Comparison of ENCODE assay signal across 12 cellular contexts in genomic region chr3:183180105-183180763, GRCh38. TPM values are rescaled to one million over a fixed set of nuclear protein-coding genes. Genes with fewer than 3 reads are reported as not detected.
DNase-seq lines count a peak whose midpoint lies in the region; ATAC-seq, FAIRE-seq and TF ChIP-seq lines count a peak whose summit lies in the region.
"Had no signal": no experiment of that assay in that cellular context is flagged by ENCODE, and none has a peak within 500 bp of the region (broad histone marks: within the 10 kb centered on the region; RNA-seq: fewer than 3 reads in every experiment).

No MANE protein-coding gene starts in this region.

- DNase-seq in activated CD8-positive, alpha-beta T cell treated with anti-CD3 and anti-CD28 coated beads, Interleukin-2, amount 10 ng/mL, durations not matched to agents 7 days and 5 days = peak; percentile 17
- no peak for DNase-seq in activated CD8-positive, alpha-beta T cell treated with anti-CD3 and anti-CD28 coated beads for 36 hours
- no peak for DNase-seq in activated T-helper 1 cell treated with anti-CD3 and anti-CD28 coated beads, Interleukin-12 subunit alpha, Interleukin-12 subunit beta, Interleukin-2, Interleukin-4 antibody, amounts not matched to agents 30 ng/mL and 10 ng/mL and 1 ng/mL, durations not matched to agents 14 hours and 24 hours and 36 hours (ENCODE audit: low spot score)
- peak; percentile 19 for DNase-seq in hippocampal formation (lab: John Stamatoyannopoulos, UW)
- no peak for DNase-seq in skeletal muscle cell (ENCODE audit: low read depth)
- no peak for DNase-seq in GM12891 (ENCODE audit: insufficient read length, low spot score)
- DNase-seq: activated CD4-positive, alpha-beta T cell treated with anti-CD3 and anti-CD28 coated beads for 4 hours; mammary epithelial cell had no signal

- ATAC-seq in activated CD8-positive, alpha-beta T cell treated with anti-CD3 and anti-CD28 coated beads, Interleukin-2, amount 10 ng/mL, durations not matched to agents 7 days and 5 days = no peak
- no peak for ATAC-seq in activated CD8-positive, alpha-beta T cell treated with anti-CD3 and anti-CD28 coated beads for 36 hours
- ATAC-seq in GM21423 (IDR thresholded peaks at IDR 0.05; ENCODE audit: unreplicated experiment) = no peak
- no peak for ATAC-seq in HG02970 (IDR thresholded peaks at IDR 0.05; ENCODE audit: low FRiP score, unreplicated experiment)

- TF ChIP-seq CTCF in activated CD8-positive, alpha-beta T cell treated with anti-CD3 and anti-CD28 coated beads for 36 hours (IDR thresholded peaks at IDR 0.05) = no peak

- POLR2A ChIA-PET in activated CD8-positive, alpha-beta T cell treated with anti-CD3 and anti-CD28 coated beads, Interleukin-2, amount 10 ng/mL, durations not matched to agents 7 days and 5 days (lab: Charles Lee) = no interaction called here
- POLR2A ChIA-PET in activated CD8-positive, alpha-beta T cell treated with anti-CD3 and anti-CD28 coated beads for 36 hours (lab: Charles Lee) = no interaction called here

- H3K9me3 Mint-ChIP-seq in activated CD8-positive, alpha-beta T cell treated with anti-CD3 and anti-CD28 coated beads, Interleukin-2, amount 10 ng/mL, durations not matched to agents 7 days and 5 days (ENCODE audit: insufficient read depth) = no peaks in the 10 kb centered on the region
- H3K9me3 Mint-ChIP-seq in activated CD8-positive, alpha-beta T cell treated with anti-CD3 and anti-CD28 coated beads for 36 hours = no peaks in the 10 kb centered on the region
- H3K9me3 Mint-ChIP-seq in activated T-helper 1 cell treated with anti-CD3 and anti-CD28 coated beads, Interleukin-12 subunit alpha, Interleukin-12 subunit beta, Interleukin-2, Interleukin-4 antibody, amounts not matched to agents 30 ng/mL and 10 ng/mL and 1 ng/mL, durations not matched to agents 14 hours and 24 hours and 36 hours = no peaks in the 10 kb centered on the region

- H3K4me3 ChIP-seq in skeletal muscle cell (ENCODE audit: low read depth, low read length) = peak overlapping the region; percentile 64

- FAIRE-seq in GM12891 (lab: Jason Lieb, UNC) = no peak
- FAIRE-seq: G401.6, H54 had no signal

- CTCF ChIA-PET in activated CD8-positive, alpha-beta T cell treated with anti-CD3 and anti-CD28 coated beads, Interleukin-2, amount 10 ng/mL, durations not matched to agents 7 days and 5 days (lab: Charles Lee) = interaction anchor here (1.4 to 2.5 kb wide), 3 partner anchors 57 to 77 kb away, joined by 3 to 14 read pairs (median 3); no protein-coding TSS in a partner anchor
- CTCF ChIA-PET in activated CD8-positive, alpha-beta T cell treated with anti-CD3 and anti-CD28 coated beads for 36 hours (lab: Charles Lee) = interaction anchor here (1.0 to 2.2 kb wide), 5 partner anchors 57 to 248 kb away, joined by 3 to 17 read pairs (median 6); partner anchors contain the start of gene MCF2L2

- TF ChIP-seq POLR2A in GM12891 (IDR thresholded peaks at IDR 0.05; ENCODE audit: low read depth, low read length) = no peak

- H3K27ac Mint-ChIP-seq in activated CD8-positive, alpha-beta T cell treated with anti-CD3 and anti-CD28 coated beads, Interleukin-2, amount 10 ng/mL, durations not matched to agents 7 days and 5 days = no peak overlapping the region
- H3K27ac Mint-ChIP-seq in activated CD8-positive, alpha-beta T cell treated with anti-CD3 and anti-CD28 coated beads for 36 hours = no peak overlapping the region
- H3K27ac Mint-ChIP-seq in activated T-helper 1 cell treated with anti-CD3 and anti-CD28 coated beads, Interleukin-12 subunit alpha, Interleukin-12 subunit beta, Interleukin-2, Interleukin-4 antibody, amounts not matched to agents 30 ng/mL and 10 ng/mL and 1 ng/mL, durations not matched to agents 14 hours and 24 hours and 36 hours = no peak overlapping the region

- peaks cover 17% of the 10 kb centered on the region for H3K4me1 Mint-ChIP-seq in activated CD8-positive, alpha-beta T cell treated with anti-CD3 and anti-CD28 coated beads, Interleukin-2, amount 10 ng/mL, durations not matched to agents 7 days and 5 days (ENCODE audit: low read depth)
- H3K4me1 Mint-ChIP-seq in activated CD8-positive, alpha-beta T cell treated with anti-CD3 and anti-CD28 coated beads for 36 hours (ENCODE audit: low read depth) = peaks cover 15% of the 10 kb centered on the region
- H3K4me1 Mint-ChIP-seq in activated T-helper 1 cell treated with anti-CD3 and anti-CD28 coated beads, Interleukin-12 subunit alpha, Interleukin-12 subunit beta, Interleukin-2, Interleukin-4 antibody, amounts not matched to agents 30 ng/mL and 10 ng/mL and 1 ng/mL, durations not matched to agents 14 hours and 24 hours and 36 hours (ENCODE audit: low read depth) = peaks cover 17% of the 10 kb centered on the region

- intact Hi-C loops in activated CD8-positive, alpha-beta T cell treated with anti-CD3 and anti-CD28 coated beads for 36 hours (cut with micrococcal nuclease) = loop anchor here (5.0 kb wide), 1 partner anchor 58 kb away; no protein-coding TSS in a partner anchor
- intact Hi-C loops in activated T-helper 1 cell treated with anti-CD3 and anti-CD28 coated beads, Interleukin-12 subunit alpha, Interleukin-12 subunit beta, Interleukin-2, Interleukin-4 antibody, amounts not matched to agents 30 ng/mL and 10 ng/mL and 1 ng/mL, durations not matched to agents 14 hours and 24 hours and 36 hours (cut with micrococcal nuclease) = no loop called here

- no peak overlapping the region for H3K4me3 Mint-ChIP-seq in activated CD8-positive, alpha-beta T cell treated with anti-CD3 and anti-CD28 coated beads, Interleukin-2, amount 10 ng/mL, durations not matched to agents 7 days and 5 days
- no peak overlapping the region for H3K4me3 Mint-ChIP-seq in activated CD8-positive, alpha-beta T cell treated with anti-CD3 and anti-CD28 coated beads for 36 hours
- H3K4me3 Mint-ChIP-seq in activated T-helper 1 cell treated with anti-CD3 and anti-CD28 coated beads, Interleukin-12 subunit alpha, Interleukin-12 subunit beta, Interleukin-2, Interleukin-4 antibody, amounts not matched to agents 30 ng/mL and 10 ng/mL and 1 ng/mL, durations not matched to agents 14 hours and 24 hours and 36 hours = peak overlapping the region; percentile 57

- H3K36me3 Mint-ChIP-seq in activated CD8-positive, alpha-beta T cell treated with anti-CD3 and anti-CD28 coated beads, Interleukin-2, amount 10 ng/mL, durations not matched to agents 7 days and 5 days (ENCODE audit: low read depth) = no peaks in the 10 kb centered on the region
- no peaks in the 10 kb centered on the region for H3K36me3 Mint-ChIP-seq in activated CD8-positive, alpha-beta T cell treated with anti-CD3 and anti-CD28 coated beads for 36 hours (ENCODE audit: low read depth)
- no peaks in the 10 kb centered on the region for H3K36me3 Mint-ChIP-seq in activated T-helper 1 cell treated with anti-CD3 and anti-CD28 coated beads, Interleukin-12 subunit alpha, Interleukin-12 subunit beta, Interleukin-2, Interleukin-4 antibody, amounts not matched to agents 30 ng/mL and 10 ng/mL and 1 ng/mL, durations not matched to agents 14 hours and 24 hours and 36 hours (ENCODE audit: low read depth)

- peaks cover 31% of the 10 kb centered on the region for H3K27me3 Mint-ChIP-seq in activated CD8-positive, alpha-beta T cell treated with anti-CD3 and anti-CD28 coated beads, Interleukin-2, amount 10 ng/mL, durations not matched to agents 7 days and 5 days (ENCODE audit: low read depth)
- H3K27me3 Mint-ChIP-seq in activated CD8-positive, alpha-beta T cell treated with anti-CD3 and anti-CD28 coated beads for 36 hours = peaks cover 24% of the 10 kb centered on the region
- peaks cover 36% of the 10 kb centered on the region for H3K27me3 Mint-ChIP-seq in activated T-helper 1 cell treated with anti-CD3 and anti-CD28 coated beads, Interleukin-12 subunit alpha, Interleukin-12 subunit beta, Interleukin-2, Interleukin-4 antibody, amounts not matched to agents 30 ng/mL and 10 ng/mL and 1 ng/mL, durations not matched to agents 14 hours and 24 hours and 36 hours (ENCODE audit: insufficient read depth)

TF ChIP-seq in GM12891, 5 proteins besides CTCF, POLR2A, EP300 and RAD21:
- TF ChIP-seq SPI1 (IDR thresholded peaks at IDR 0.05; ENCODE audit: low read depth, low read length) (no peak), TAF1 (IDR thresholded peaks at IDR 0.05; ENCODE audit: low read depth, low read length) (no peak), PAX5 (IDR thresholded peaks at IDR 0.05; ENCODE audit: insufficient read depth, low read length, severe bottlenecking) (no peak), POU2F2 (IDR thresholded peaks at IDR 0.05; ENCODE audit: low read depth, low read length) (no peak), POLR2AphosphoS5 (IDR thresholded peaks at IDR 0.05; ENCODE audit: low read depth, low read length) (no peak)
TF ChIP-seq in GM12891: peak in this region for 0.

RNA-seq across cellular contexts. Expression of gene LAMP3, which starts 17.7 kb away (rescaled TPM):
- total RNA-seq in activated CD8-positive, alpha-beta T cell treated with anti-CD3 and anti-CD28 coated beads, Interleukin-2, amount 10 ng/mL, durations not matched to agents 7 days and 5 days = 10 to 100 TPM; 14.3 to 15.2 TPM
- 1 to 10 TPM; 8.5 to 9.0 TPM for total RNA-seq in activated CD8-positive, alpha-beta T cell treated with anti-CD3 and anti-CD28 coated beads for 36 hours
- total RNA-seq in activated T-helper 1 cell treated with anti-CD3 and anti-CD28 coated beads, Interleukin-12 subunit alpha, Interleukin-12 subunit beta, Interleukin-2, Interleukin-4 antibody, amounts not matched to agents 30 ng/mL and 10 ng/mL and 1 ng/mL, durations not matched to agents 14 hours and 24 hours and 36 hours = 3.1 and 4.4 TPM in 2 replicates
- polyA plus RNA-seq in GM12891 (2012; ENCODE audit: low read depth, missing spikeins) = 57.1 TPM

Comparison
In these comparisons a context has a peak if more than half of its experiments do, and no peak if none do; other contexts are left out.
1. DNase-seq: peak in activated CD8-positive, alpha-beta T cell treated with anti-CD3 and anti-CD28 coated beads, Interleukin-2, amount 10 ng/mL, durations not matched to agents 7 days and 5 days (single experiment) and hippocampal formation (2 of 2); none in activated CD8-positive, alpha-beta T cell treated with anti-CD3 and anti-CD28 coated beads for 36 hours (single experiment), activated T-helper 1 cell treated with anti-CD3 and anti-CD28 coated beads, Interleukin-12 subunit alpha, Interleukin-12 subunit beta, Interleukin-2, Interleukin-4 antibody, amounts not matched to agents 30 ng/mL and 10 ng/mL and 1 ng/mL, durations not matched to agents 14 hours and 24 hours and 36 hours (single experiment), skeletal muscle cell (single experiment) and GM12891 (single experiment).